In the genomic region with DNA sequence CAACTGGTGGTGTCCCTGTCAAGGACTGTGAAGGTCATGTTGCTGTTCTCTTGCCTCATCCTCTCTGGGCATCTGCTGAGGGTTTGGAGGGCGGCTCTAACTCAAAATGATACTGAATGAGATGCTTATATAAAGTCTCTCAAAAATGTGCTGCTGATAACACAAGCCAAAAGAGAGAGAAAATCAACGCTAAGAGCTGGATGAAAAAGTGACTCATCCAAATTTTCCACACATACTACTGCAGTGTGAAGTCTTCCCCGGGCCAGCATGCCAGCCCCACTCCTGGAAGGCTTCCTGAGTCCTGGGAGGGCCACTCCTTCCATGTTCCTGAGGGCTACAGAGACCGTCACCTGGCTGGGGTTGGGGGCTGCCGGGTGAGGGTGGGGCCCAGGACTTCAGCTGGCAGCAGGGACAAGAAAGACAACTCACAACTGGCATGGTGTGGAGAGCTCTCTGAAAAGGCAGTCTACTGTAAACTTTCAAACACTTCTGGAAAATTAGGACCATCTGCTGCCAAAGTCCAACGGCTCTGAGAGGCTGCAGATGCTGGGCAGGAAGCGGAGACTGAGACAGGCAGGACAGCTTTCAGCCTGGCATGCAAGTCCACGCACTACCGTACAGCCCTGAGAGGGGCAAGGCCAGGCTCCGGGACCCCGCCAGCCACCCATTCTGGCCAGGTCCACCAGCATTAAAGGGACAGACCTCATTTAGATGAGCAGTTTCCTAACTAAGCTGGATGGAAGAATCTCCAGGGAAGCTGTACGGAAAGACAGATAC, we compare ENCODE assay signal across 18 cellular contexts.
DNase-seq lines count a peak whose midpoint lies in the region; ATAC-seq and TF ChIP-seq lines count a peak whose summit lies in the region.
"Had no signal": no experiment of that assay in that cellular context is flagged by ENCODE, and none has a peak within 500 bp of the region (broad histone marks: within the 10 kb centered on the region; RNA-seq: fewer than 3 reads in every experiment).

No MANE protein-coding gene starts in this region.

- TF ChIP-seq CTCF in AG10803 (conservative IDR thresholded peaks at IDR 0.05; ENCODE audit: low read length) = no peak
- no peak for TF ChIP-seq CTCF in HFF-Myc (IDR thresholded peaks at IDR 0.05; ENCODE audit: low read depth, low read length, missing control alignments)
- TF ChIP-seq CTCF in dorsolateral prefrontal cortex (IDR thresholded peaks at IDR 0.05 in 54 of 56, conservative IDR thresholded peaks at IDR 0.05 in 2 of 56; ENCODE audit: low read depth in 1 of 56, partially characterized antibody in 56 of 56) = no peak
- TF ChIP-seq CTCF in omental fat pad (IDR thresholded peaks at IDR 0.05) = no peak
- TF ChIP-seq CTCF in prostate gland (IDR thresholded peaks at IDR 0.05) = no peak

- ATAC-seq in omental fat pad (ENCODE audit: low FRiP score) (peak; percentile 74), HG03045 (IDR thresholded peaks at IDR 0.05; ENCODE audit: unreplicated experiment) (no peak)
- ATAC-seq: foreskin keratinocyte, T-cell had no signal

- TF ChIP-seq POLR2A in prostate gland (IDR thresholded peaks at IDR 0.05) = no peak

- no peaks in the 10 kb centered on the region for H3K36me3 ChIP-seq in prostate gland
- H3K36me3 ChIP-seq: BE2C, colonic mucosa had no signal

- H3K27ac ChIP-seq in dorsolateral prefrontal cortex (peak overlapping the region in 42 of 59 donors; percentile 14 to 84 (median 48)), prostate gland (no peak overlapping the region)
- H3K27ac ChIP-seq: colonic mucosa, foreskin keratinocyte, psoas muscle, testis had no signal

- H3K27me3 ChIP-seq in dorsolateral prefrontal cortex = no peaks in the 10 kb centered on the region
- H3K27me3 ChIP-seq in prostate gland (replicated peaks; ENCODE audit: insufficient read depth) = no peaks in the 10 kb centered on the region
- H3K27me3 ChIP-seq: BE2C, colonic mucosa, testis had no signal

- intact Hi-C loops in dorsolateral prefrontal cortex (cut with DNase I) = no loop called here
- intact Hi-C loops in prostate gland (cut with DNase I) = no loop called here

- WGBS in prostate gland = 59% methylated on average over 12 of the region's 12 CpGs

- no peaks in the 10 kb centered on the region for H3K9me3 ChIP-seq in prostate gland
- H3K9me3 ChIP-seq: BE2C, colonic mucosa, psoas muscle, testis had no signal

- no peaks in the 10 kb centered on the region for H3K4me1 ChIP-seq in prostate gland (replicated peaks)
- H3K4me1 ChIP-seq: BE2C, colonic mucosa, foreskin keratinocyte, testis had no signal

- H3K4me3 ChIP-seq in AG10803 (ENCODE audit: low read length) (no peak overlapping the region), HFF-Myc (replicated peaks; ENCODE audit: low read depth, low read length) (no peak overlapping the region), dorsolateral prefrontal cortex (peak overlapping the region in 3 of 59 donors; percentile 9 to 21 (median 15)), prostate gland (no peak overlapping the region)
- H3K4me3 ChIP-seq: colonic mucosa, psoas muscle, testis had no signal

- peak; percentile 15 for DNase-seq in AG10803 (ENCODE audit: low read depth)
- peak; percentile 2 for DNase-seq in HFF-Myc (ENCODE audit: extremely low read depth, low read depth)
- DNase-seq in dorsolateral prefrontal cortex = peak in 1 of 10 donors; percentile 25
- no peak for DNase-seq in omental fat pad (ENCODE audit: low spot score)
- no peak for DNase-seq in NCI-H1092 (lab: John Stamatoyannopoulos, UW)
- no peak for DNase-seq in prostate gland (ENCODE audit: low spot score)
- DNase-seq: activated CD4-positive, alpha-beta T cell treated with anti-CD3 and anti-CD28 coated beads, Interleukin-2, amount 10 ng/mL, durations not matched to agents 24 days and 14 days; activated naive CD4-positive, alpha-beta T cell; BE2C; colonic mucosa; foreskin keratinocyte; kidney glomerular epithelial cell; NCI-H1930; NCI-H446 treated with DMSO at 0.1 percent for 48 hours; psoas muscle; T-cell; testis had no signal

Comparison
In these comparisons a context has a peak if more than half of its experiments do, and no peak if none do; other contexts are left out.
1. DNase-seq: peak in AG10803 (single experiment) and HFF-Myc (single experiment); none in omental fat pad (single experiment), NCI-H1092 (single experiment) and prostate gland (single experiment).
2. H3K27ac ChIP-seq: peak in dorsolateral prefrontal cortex (42 of 59); none in prostate gland (0 of 2).